Comparison of ENCODE assay signal across 8 cellular contexts in the genomic region with DNA sequence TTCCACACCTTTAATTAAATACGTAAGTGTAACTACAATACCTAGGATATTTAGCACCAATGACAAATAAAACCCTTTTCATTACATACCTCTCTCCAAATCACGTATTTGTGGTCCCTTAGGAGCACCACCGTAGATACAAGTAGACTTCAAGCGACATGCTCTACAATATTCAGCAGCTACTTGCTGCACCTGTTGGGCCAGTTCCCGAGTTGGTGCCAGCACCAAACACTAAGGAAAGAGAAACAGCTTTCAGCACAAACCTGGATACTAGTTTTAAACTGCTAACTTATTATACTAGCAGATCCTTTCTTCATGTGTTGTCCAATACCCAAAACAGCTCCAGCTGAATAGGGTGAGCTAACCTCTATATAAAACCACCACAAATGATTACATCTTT. TPM values are rescaled to one million over a fixed set of nuclear protein-coding genes. Genes with fewer than 3 reads are reported as not detected.
DNase-seq lines count a peak whose midpoint lies in the region; ATAC-seq and TF ChIP-seq lines count a peak whose summit lies in the region.
"Had no signal": no experiment of that assay in that cellular context is flagged by ENCODE, and none has a peak within 500 bp of the region (broad histone marks: within the 10 kb centered on the region; RNA-seq: fewer than 3 reads in every experiment).

No MANE protein-coding gene starts in this region.

- H3K27me3 Mint-ChIP-seq in Caco-2 (ENCODE audit: insufficient read depth, unreplicated experiment), result no peaks in the 10 kb centered on the region
- no peaks in the 10 kb centered on the region for H3K27me3 Mint-ChIP-seq in activated CD8-positive, alpha-beta T cell treated with anti-CD3 and anti-CD28 coated beads, Interleukin-2, amount 10 ng/mL, durations not matched to agents 7 days and 5 days (ENCODE audit: low read depth)

- H3K4me1 ChIP-seq in Caco-2, result peaks cover 34% of the 10 kb centered on the region
- peaks cover 21 to 64% of the 10 kb centered on the region in 2 donors for H3K4me1 ChIP-seq in muscle layer of duodenum (ENCODE audit: control insufficient read depth in 1 of 2, insufficient read depth in 2 of 2, low read length in 2 of 2)

- no peak overlapping the region for H3K4me3 ChIP-seq in Caco-2 (ENCODE audit: low read depth, low read length)
- peak overlapping the region; percentile 83 to 100 for H3K4me3 ChIP-seq in muscle layer of duodenum (ENCODE audit: low read depth in 1 of 2, low read length in 2 of 2)

- H3K27me3 ChIP-seq in Caco-2 (replicated peaks; ENCODE audit: control insufficient read depth, insufficient read depth, low read length), result no peaks in the 10 kb centered on the region
- H3K27me3 ChIP-seq in muscle layer of duodenum (ENCODE audit: low read depth, low read length), result no peaks in the 10 kb centered on the region
- H3K27me3 ChIP-seq: pancreas had no signal

- H3K36me3 Mint-ChIP-seq in Caco-2 (ENCODE audit: insufficient read depth, unreplicated experiment), result peaks cover 95% of the 10 kb centered on the region
- H3K36me3 Mint-ChIP-seq in activated CD8-positive, alpha-beta T cell treated with anti-CD3 and anti-CD28 coated beads, Interleukin-2, amount 10 ng/mL, durations not matched to agents 7 days and 5 days (ENCODE audit: low read depth), result peaks cover 75% of the 10 kb centered on the region

- DNase-seq in Caco-2 (no peak), AML-193 (lab: John Stamatoyannopoulos, UW) (no peak)
- no peak for DNase-seq in activated CD8-positive, alpha-beta T cell treated with anti-CD3 and anti-CD28 coated beads, Interleukin-2, amount 10 ng/mL, durations not matched to agents 7 days and 5 days
- DNase-seq: pancreas had no signal

- BruUV-seq in Caco-2 (replicated peaks; lab: Mats Ljungman, UMichigan), result no TSS peak

- ATAC-seq in activated CD8-positive, alpha-beta T cell treated with anti-CD3 and anti-CD28 coated beads, Interleukin-2, amount 10 ng/mL, durations not matched to agents 7 days and 5 days, result no peak
- ATAC-seq in HG02759 (IDR thresholded peaks at IDR 0.05; ENCODE audit: unreplicated experiment) (no peak), HG03280 (IDR thresholded peaks at IDR 0.05; ENCODE audit: unreplicated experiment) (no peak)
- ATAC-seq: HCT116, pancreas had no signal

- peaks cover 56% of the 10 kb centered on the region for H3K4me1 Mint-ChIP-seq in Caco-2 (ENCODE audit: low read depth, unreplicated experiment)
- peaks cover 69% of the 10 kb centered on the region for H3K4me1 Mint-ChIP-seq in activated CD8-positive, alpha-beta T cell treated with anti-CD3 and anti-CD28 coated beads, Interleukin-2, amount 10 ng/mL, durations not matched to agents 7 days and 5 days (ENCODE audit: low read depth)

- intact Hi-C loops in Caco-2 (cut with micrococcal nuclease; ENCODE audit: unreplicated experiment), result no loop called here

- TF ChIP-seq CTCF in Caco-2 (IDR thresholded peaks at IDR 0.05; ENCODE audit: insufficient read depth in 1 of 2, low read depth in 1 of 2, low read length in 1 of 2, severe bottlenecking in 1 of 2, unreplicated experiment in 1 of 2), result no peak

- H3K4me3 Mint-ChIP-seq in Caco-2 (ENCODE audit: unreplicated experiment), result peak overlapping the region; percentile 34
- H3K4me3 Mint-ChIP-seq in activated CD8-positive, alpha-beta T cell treated with anti-CD3 and anti-CD28 coated beads, Interleukin-2, amount 10 ng/mL, durations not matched to agents 7 days and 5 days, result no peak overlapping the region

- no peaks in the 10 kb centered on the region for H3K9me3 ChIP-seq in Caco-2
- H3K9me3 ChIP-seq in muscle layer of duodenum (ENCODE audit: control insufficient read depth in 1 of 2, low read length in 2 of 2), result no peaks in the 10 kb centered on the region
- H3K9me3 ChIP-seq: pancreas had no signal

- POLR2A ChIA-PET in Caco-2 (lab: Charles Lee), result no interaction called here
- POLR2A ChIA-PET in activated CD8-positive, alpha-beta T cell treated with anti-CD3 and anti-CD28 coated beads, Interleukin-2, amount 10 ng/mL, durations not matched to agents 7 days and 5 days (lab: Charles Lee), result interaction anchor here (1.2 kb wide), 1 partner anchor 153 kb away, joined by 3 read pairs; no protein-coding TSS in a partner anchor

- H3K36me3 ChIP-seq in Caco-2 (ENCODE audit: control insufficient read depth, insufficient read depth, low read length) (peaks cover 7% of the 10 kb centered on the region), muscle layer of duodenum (ENCODE audit: control insufficient read depth in 1 of 2, insufficient read depth in 2 of 2, low read length in 2 of 2) (peaks cover 68 to 80% of the 10 kb centered on the region in 2 donors)

- no peaks in the 10 kb centered on the region for H3K9me3 Mint-ChIP-seq in Caco-2 (ENCODE audit: unreplicated experiment)
- H3K9me3 Mint-ChIP-seq in activated CD8-positive, alpha-beta T cell treated with anti-CD3 and anti-CD28 coated beads, Interleukin-2, amount 10 ng/mL, durations not matched to agents 7 days and 5 days (ENCODE audit: insufficient read depth), result no peaks in the 10 kb centered on the region

- H3K27ac ChIP-seq in muscle layer of duodenum (ENCODE audit: low read length), result peak overlapping the region; percentile 100

- CTCF ChIA-PET in Caco-2 (lab: Charles Lee), result no interaction called here
- CTCF ChIA-PET in activated CD8-positive, alpha-beta T cell treated with anti-CD3 and anti-CD28 coated beads, Interleukin-2, amount 10 ng/mL, durations not matched to agents 7 days and 5 days (lab: Charles Lee), result interaction anchor here (1.1 to 7.3 kb wide), 4 partner anchors 12 to 146 kb away, joined by 3 to 88 read pairs (median 42); no protein-coding TSS in a partner anchor

- peak overlapping the region; percentile 48 for H3K27ac Mint-ChIP-seq in Caco-2 (ENCODE audit: unreplicated experiment)
- H3K27ac Mint-ChIP-seq in activated CD8-positive, alpha-beta T cell treated with anti-CD3 and anti-CD28 coated beads, Interleukin-2, amount 10 ng/mL, durations not matched to agents 7 days and 5 days, result peak overlapping the region; percentile 62

RNA-seq across cellular contexts. Expression of a gene that starts 2.7 kb away (rescaled TPM):
- total RNA-seq in Caco-2 (2022), result 648 and 667 TPM in 2 replicates
- total RNA-seq in activated CD8-positive, alpha-beta T cell treated with anti-CD3 and anti-CD28 coated beads, Interleukin-2, amount 10 ng/mL, durations not matched to agents 7 days and 5 days, result 100 to 1,000 TPM; 853 to 855 TPM

RNA-seq across cellular contexts. Expression of a gene that starts 3.4 kb away (rescaled TPM):
- 63.6 and 69.4 TPM in 2 replicates for total RNA-seq in Caco-2 (2022)
- 10 to 100 TPM; 49.2 to 51.7 TPM for total RNA-seq in activated CD8-positive, alpha-beta T cell treated with anti-CD3 and anti-CD28 coated beads, Interleukin-2, amount 10 ng/mL, durations not matched to agents 7 days and 5 days

RNA-seq across cellular contexts. Expression of a gene that starts 6.5 kb away (rescaled TPM):
- 28.9 and 32.9 TPM in 2 replicates for total RNA-seq in Caco-2 (2022)
- total RNA-seq in activated CD8-positive, alpha-beta T cell treated with anti-CD3 and anti-CD28 coated beads, Interleukin-2, amount 10 ng/mL, durations not matched to agents 7 days and 5 days, result 10 to 100 TPM; 31.3 to 33.7 TPM

RNA-seq across cellular contexts. Expression of a gene that starts 54.4 kb away (rescaled TPM):
- total RNA-seq in Caco-2 (2022), result not detected in 2 replicates
- 1 to 10 TPM; 1.7 to 2.3 TPM for total RNA-seq in activated CD8-positive, alpha-beta T cell treated with anti-CD3 and anti-CD28 coated beads, Interleukin-2, amount 10 ng/mL, durations not matched to agents 7 days and 5 days
